Comparison of ENCODE assay signal across 37 cellular contexts in genomic region chr6:142666599-142667185, GRCh38.
"Had no signal": no experiment of that assay in that cellular context is flagged by ENCODE, and none has a peak within 500 bp of the region (broad histone marks: within the 10 kb centered on the region; RNA-seq: fewer than 3 reads in every experiment).

No MANE protein-coding gene starts in this region.

- H3K27me3 Mint-ChIP-seq: activated B cell treated with CpG ODN at 0.5 μM for 24 hours; activated CD4-positive, alpha-beta T cell treated with anti-CD3 and anti-CD28 coated beads, Interleukin-2, amount 10 ng/mL, durations not matched to agents 24 days and 14 days; activated CD8-positive, alpha-beta T cell treated with anti-CD3 and anti-CD28 coated beads for 36 hours; activated naive CD8-positive, alpha-beta T cell treated with anti-CD3 and anti-CD28 coated beads for 36 hours; activated T-helper 17 cell treated with anti-CD3 and anti-CD28 coated beads, Interleukin-2, amount 50 U/mL, for 72 hours had no signal

- H3K4me2 ChIP-seq: PC-9 had no signal

- ATAC-seq: activated CD8-positive, alpha-beta T cell treated with anti-CD3 and anti-CD28 coated beads for 36 hours; activated T-cell treated with anti-CD3 and anti-CD28 coated beads, Interleukin-2, amount 50 U/mL, for 72 hours; activated T-helper 17 cell treated with anti-CD3 and anti-CD28 coated beads, Interleukin-2, amount 50 U/mL, for 72 hours; Right ventricle myocardium inferior had no signal

- H3K4me1 Mint-ChIP-seq: activated T-helper 17 cell treated with anti-CD3 and anti-CD28 coated beads, Interleukin-2, amount 50 U/mL, for 72 hours had no signal

- H3K4me3 Mint-ChIP-seq: activated B cell treated with CpG ODN at 0.5 μM for 24 hours; activated CD4-positive, alpha-beta T cell treated with anti-CD3 and anti-CD28 coated beads, Interleukin-2, amount 10 ng/mL, durations not matched to agents 24 days and 14 days; activated CD8-positive, alpha-beta T cell treated with anti-CD3 and anti-CD28 coated beads for 36 hours; activated naive CD8-positive, alpha-beta T cell treated with anti-CD3 and anti-CD28 coated beads for 36 hours; activated T-cell treated with anti-CD3 and anti-CD28 coated beads, Interleukin-2, amount 50 U/mL, for 72 hours; activated T-helper 17 cell treated with anti-CD3 and anti-CD28 coated beads, Interleukin-2, amount 50 U/mL, for 72 hours had no signal

- H3K27ac ChIP-seq: brain microvascular endothelial cell, PC-9, RWPE1, VCaP had no signal

- DNase-seq: activated B cell treated with CpG ODN at 0.5 μM for 24 hours; activated CD4-positive, alpha-beta T cell treated with anti-CD3 and anti-CD28 coated beads, Interleukin-2, amount 10 ng/mL, durations not matched to agents 24 days and 14 days; activated CD4-positive, alpha-beta T cell treated with anti-CD3 and anti-CD28 coated beads, Interleukin-2, amount 50 U/mL, for 4 hours; activated CD4-positive, CD25-positive, alpha-beta regulatory T cell treated with anti-CD3 and anti-CD28 coated beads, Interleukin-2, amount 50 U/mL, for 72 hours; activated CD8-positive, alpha-beta T cell treated with anti-CD3 and anti-CD28 coated beads for 36 hours; activated effector memory CD4-positive, alpha-beta T cell treated with anti-CD3 and anti-CD28 coated beads, Interleukin-2, amount 50 U/mL, for 16 hours; activated naive CD4-positive, alpha-beta T cell; activated naive CD4-positive, alpha-beta T cell treated with anti-CD3 and anti-CD28 coated beads, Interleukin-2, amount 50 U/mL, for 16 hours; activated naive CD8-positive, alpha-beta T cell treated with anti-CD3 and anti-CD28 coated beads for 36 hours; activated T-cell treated with anti-CD3 and anti-CD28 coated beads, Interleukin-2, amount 50 U/mL, for 1 hour; activated T-cell treated with anti-CD3 and anti-CD28 coated beads, Interleukin-2, amount 50 U/mL, for 72 hours; amniotic stem cell; aorta; brain microvascular endothelial cell; central memory CD4-positive, alpha-beta T cell; Kasumi-1; MG63; MV-4-11; NCI-H1092; NCI-H1436 treated with DMSO at 0.1 percent for 48 hours; NCI-H1694 treated with DMSO at 0.1 percent for 48 hours; NCI-H2029; NCI-H2171 treated with DMSO at 0.1 percent for 48 hours; NCI-H2227 treated with DMSO at 0.1 percent for 48 hours; NCI-H446; NCI-H69; NCI-H82; PC-9; SIG-M5; SW 1271; T-helper 1 cell; T-helper 2 cell; T-helper 9 cell had no signal

- H3K27ac Mint-ChIP-seq: activated B cell treated with CpG ODN at 0.5 μM for 24 hours; activated CD4-positive, alpha-beta T cell treated with anti-CD3 and anti-CD28 coated beads, Interleukin-2, amount 10 ng/mL, durations not matched to agents 24 days and 14 days; activated CD8-positive, alpha-beta T cell treated with anti-CD3 and anti-CD28 coated beads for 36 hours; activated naive CD8-positive, alpha-beta T cell treated with anti-CD3 and anti-CD28 coated beads for 36 hours; activated T-cell treated with anti-CD3 and anti-CD28 coated beads, Interleukin-2, amount 50 U/mL, for 72 hours; activated T-helper 17 cell treated with anti-CD3 and anti-CD28 coated beads, Interleukin-2, amount 50 U/mL, for 72 hours had no signal

- H3K27me3 ChIP-seq: brain microvascular endothelial cell, MG63 had no signal

- H2AFZ ChIP-seq: PC-9 had no signal

- H3K4me3 ChIP-seq: MG63, PC-9 had no signal

- H3K36me3 ChIP-seq: brain microvascular endothelial cell, MG63 had no signal
